16 cellular contexts compared by ENCODE assay signal in genomic region chr5:95110112-95110511, GRCh38.
"Had no signal": no experiment of that assay in that cellular context is flagged by ENCODE, and none has a peak within 500 bp of the region (broad histone marks: within the 10 kb centered on the region; RNA-seq: fewer than 3 reads in every experiment).

No MANE protein-coding gene starts in this region.

- ATAC-seq: activated CD4-positive, alpha-beta T cell treated with anti-CD3 and anti-CD28 coated beads for 36 hours; pancreas; upper lobe of right lung had no signal

- DNase-seq: activated CD4-positive, alpha-beta memory T cell treated with anti-CD3 and anti-CD28 coated beads, Interleukin-2, amount 10 ng/mL, durations not matched to agents 7 days and 5 days; activated CD4-positive, alpha-beta T cell treated with anti-CD3 and anti-CD28 coated beads for 36 hours; activated gamma-delta T cell; activated naive CD8-positive, alpha-beta T cell treated with anti-CD3 and anti-CD28 coated beads for 36 hours; activated T-cell treated with anti-CD3 and anti-CD28 coated beads, Interleukin-2, amount 50 U/mL, for 48 hours; anterior cingulate cortex; cerebellar nuclear complex; endodermal cell; erythroblast; hippocampal formation; pancreas; retina; stimulated activated CD4-positive, alpha-beta T cell treated with anti-CD3 and anti-CD28 coated beads, Interleukin-4, amount 100 ng/mL, for 1 hour; stimulated activated CD8-positive, alpha-beta memory T cell treated with anti-CD3 and anti-CD28 coated beads, Interleukin-4, amount 100 ng/mL, for 48 hours; upper lobe of right lung; WERI-Rb-1 had no signal
